Comparison of ENCODE assay signal across 21 cellular contexts in genomic region chr2:43511199-43511598, GRCh38.
"Had no signal": no experiment of that assay in that cellular context is flagged by ENCODE, and none has a peak within 500 bp of the region (broad histone marks: within the 10 kb centered on the region; RNA-seq: fewer than 3 reads in every experiment).

No MANE protein-coding gene starts in this region.

- H3K27me3 ChIP-seq: ascending aorta, body of pancreas, SJSA1 had no signal

- H3K9me3 Mint-ChIP-seq: activated CD4-positive, alpha-beta T cell treated with anti-CD3 and anti-CD28 coated beads, Interleukin-2, amount 10 ng/mL, durations not matched to agents 7 days and 5 days; activated T-cell treated with anti-CD3 and anti-CD28 coated beads, Interleukin-2, amount 50 U/mL, for 72 hours; central memory CD8-positive, alpha-beta T cell had no signal

- H3K4me3 Mint-ChIP-seq: activated CD4-positive, alpha-beta T cell treated with anti-CD3 and anti-CD28 coated beads, Interleukin-2, amount 10 ng/mL, durations not matched to agents 7 days and 5 days; activated T-cell treated with anti-CD3 and anti-CD28 coated beads, Interleukin-2, amount 50 U/mL, for 72 hours; central memory CD8-positive, alpha-beta T cell had no signal

- DNase-seq: activated CD4-positive, alpha-beta T cell treated with anti-CD3 and anti-CD28 coated beads, Interleukin-2, amount 10 ng/mL, durations not matched to agents 7 days and 5 days; activated CD8-positive, alpha-beta memory T cell treated with anti-CD3 and anti-CD28 coated beads for 24 hours; activated naive CD4-positive, alpha-beta T cell treated with anti-CD3 and anti-CD28 coated beads, Interleukin-2, amount 50 U/mL, for 16 hours; amniotic stem cell; body of pancreas; Karpas-422; NCI-H1105 treated with DMSO at 0.1 percent for 48 hours; NCI-H1436 treated with DMSO at 0.1 percent for 48 hours; NCI-H187; NCI-H2081; NCI-H510A treated with DMSO at 0.1 percent for 48 hours; PC-3; SHP77; SW 1271 had no signal

- H3K27ac Mint-ChIP-seq: activated CD4-positive, alpha-beta T cell treated with anti-CD3 and anti-CD28 coated beads, Interleukin-2, amount 10 ng/mL, durations not matched to agents 7 days and 5 days; activated T-cell treated with anti-CD3 and anti-CD28 coated beads, Interleukin-2, amount 50 U/mL, for 72 hours had no signal

- ATAC-seq: activated CD4-positive, CD25-positive, alpha-beta regulatory T cell treated with anti-CD3 and anti-CD28 coated beads, Interleukin-2, amount 50 U/mL, for 24 hours; body of pancreas; K562; PC-3; SK-N-SH treated with all-trans-retinoic acid at 6 μM for 48 hours had no signal

- H3K36me3 ChIP-seq: ascending aorta had no signal

- H3K4me3 ChIP-seq: ascending aorta, body of pancreas, K562, SJSA1 had no signal

- H3K9me3 ChIP-seq: ascending aorta, body of pancreas, SJSA1 had no signal

- H3K27me3 Mint-ChIP-seq: activated CD4-positive, alpha-beta T cell treated with anti-CD3 and anti-CD28 coated beads, Interleukin-2, amount 10 ng/mL, durations not matched to agents 7 days and 5 days; central memory CD8-positive, alpha-beta T cell had no signal

- H3K27ac ChIP-seq: body of pancreas, SJSA1 had no signal
